In the genomic region with DNA sequence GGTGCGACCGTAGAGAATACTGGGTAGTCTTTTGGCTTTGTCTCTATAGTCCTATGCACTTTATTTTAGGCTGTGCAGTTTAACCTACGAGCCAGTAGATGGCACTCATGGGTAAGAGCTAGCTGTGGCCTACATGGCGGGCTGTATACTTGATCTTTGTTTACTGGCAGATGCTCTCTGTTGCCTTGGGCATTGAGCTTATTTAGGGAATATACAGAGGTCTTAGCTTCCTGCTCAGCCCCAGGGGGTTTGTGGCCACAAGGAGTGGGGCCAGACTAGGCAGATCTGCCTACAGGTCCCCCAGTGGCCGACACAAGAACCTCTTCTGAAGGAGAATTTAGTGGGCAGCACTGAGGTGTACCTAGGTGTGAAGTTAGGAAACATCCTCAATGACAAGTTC, we compare ENCODE assay signal across 8 cellular contexts.
DNase-seq lines count a peak whose midpoint lies in the region; ATAC-seq and TF ChIP-seq lines count a peak whose summit lies in the region.

No MANE protein-coding gene starts in this region.

- H3K4me1 ChIP-seq in A673 (ENCODE audit: insufficient read depth, low read length, poor library complexity, severe bottlenecking) (no peaks in the 10 kb centered on the region), HEK293 (ENCODE audit: control insufficient read depth, insufficient read depth, low read length) (0 out of 2 replicates have a peak, but pooled peaks cover 2% of the 10 kb centered on the region)

- H3K27ac Mint-ChIP-seq in naive B cell: no peak overlapping the region

- H3K9me3 Mint-ChIP-seq in naive B cell: no peaks in the 10 kb centered on the region

- no peaks in the 10 kb centered on the region for H3K27me3 ChIP-seq in A673 (replicated peaks; ENCODE audit: insufficient read depth, low read depth, low read length, poor library complexity)

- peaks cover 0 to 8% (median 4%) of the 10 kb centered on the region in 3 donors for H3K27me3 Mint-ChIP-seq in naive B cell

- BruUV-seq in A673 (replicated peaks; lab: Mats Ljungman, UMichigan): no TSS peak

- H3K9me3 ChIP-seq in A673 (ENCODE audit: low read depth, low read length, poor library complexity, severe bottlenecking) (no peaks in the 10 kb centered on the region), HEK293 (ENCODE audit: control insufficient read depth, insufficient read depth, low read depth, low read length) (no peaks in the 10 kb centered on the region)

- no peaks in the 10 kb centered on the region for H3K36me3 Mint-ChIP-seq in naive B cell

- CTCF ChIA-PET in A673 (lab: Charles Lee) (interaction anchor here (0.5 to 1.0 kb wide), 2 partner anchors 43 to 323 kb away, joined by 3 to 4 read pairs; no protein-coding TSS in a partner anchor), HEK293 (lab: Yijun Ruan, JAX) (interaction anchor here (0.6 to 3.9 kb wide), 21 partner anchors 10 to 852 kb away, joined by 3 to 31 read pairs (median 4); no protein-coding TSS in a partner anchor)

- H3K4me3 ChIP-seq in A673 (ENCODE audit: low read depth, low read length, poor library complexity, severe bottlenecking) (no peak overlapping the region), GM12875 (ENCODE audit: low read depth, low read length) (no peak overlapping the region), HEK293 (ENCODE audit: low read depth, low read length) (no peak overlapping the region)

- TF ChIP-seq CTCF in A673 (conservative IDR thresholded peaks at IDR 0.05; ENCODE audit: low read depth, low read length): peak; percentile 78
- TF ChIP-seq CTCF in GM12875 (IDR thresholded peaks at IDR 0.05; ENCODE audit: borderline replicate concordance, insufficient read depth, low read depth, low read length): peak; percentile 80
- TF ChIP-seq CTCF in HEK293 (tag by site-specific recombination; IDR thresholded peaks at IDR 0.05): peak; percentile 80
- TF ChIP-seq CTCF in LNCAP (IDR thresholded peaks at IDR 0.05): peak; percentile 72

- peak; percentile 35 to 50 for ATAC-seq in naive B cell (ENCODE audit: low read depth in 2 of 2)

- H3K36me3 ChIP-seq in A673 (ENCODE audit: insufficient read depth, low read length, poor library complexity, severe bottlenecking) (no peaks in the 10 kb centered on the region), HEK293 (ENCODE audit: control insufficient read depth in 2 of 2, insufficient read depth in 1 of 2, low read length in 2 of 2) (no peaks in the 10 kb centered on the region)

- intact Hi-C loops in A673 (cut with micrococcal nuclease; ENCODE audit: unreplicated experiment): loop anchor here (5.0 to 10.0 kb wide), 3 partner anchors 175 to 812 kb away; no protein-coding TSS in a partner anchor

- H3K4me3 Mint-ChIP-seq in naive B cell: no peak overlapping the region

- POLR2A ChIA-PET in A673 (lab: Charles Lee; ENCODE audit: low non-redundant PET) (no interaction called here), HEK293 (lab: Yijun Ruan, JAX) (no interaction called here)

- DNase-seq in A673 (ENCODE audit: low spot score): peak; percentile 42
- peak; percentile 8 for DNase-seq in RPMI7951 (ENCODE audit: low read depth)
- peak; percentile 17 for DNase-seq in epidermal melanocyte (ENCODE audit: insufficient read length, low spot score)
- DNase-seq in naive B cell: no peak
- no peak for DNase-seq in activated effector memory CD4-positive, alpha-beta T cell treated with anti-CD3 and anti-CD28 coated beads, Interleukin-2, amount 50 U/mL, for 16 hours

- peaks cover 0 to 3% (median 0%) of the 10 kb centered on the region in 3 donors for H3K4me1 Mint-ChIP-seq in naive B cell

- no peak overlapping the region for H3K27ac ChIP-seq in A673 (ENCODE audit: low read depth, low read length, poor library complexity, severe bottlenecking)
- H3K27ac ChIP-seq in HEK293 (ENCODE audit: extremely low read depth, low read depth, low read length): no peak overlapping the region

TF ChIP-seq in HEK293, 187 proteins besides CTCF, POLR2A, EP300 and RAD21:
- no peak for TF ChIP-seq ZNF404 (tag by site-specific recombination; IDR thresholded peaks at IDR 0.05)
- peak; percentile 31; the same call in 1 of the 2 replicates for TF ChIP-seq ZBTB20 (tag by site-specific recombination; IDR thresholded peaks at IDR 0.05)
- peak; percentile 82 for TF ChIP-seq ZNF654 (tag by site-specific recombination; IDR thresholded peaks at IDR 0.05; ENCODE audit: low read depth)

Comparison
In these comparisons a context has a peak if more than half of its experiments do, and no peak if none do; other contexts are left out.
1. DNase-seq: peak in A673 (single experiment), RPMI7951 (single experiment) and epidermal melanocyte (single experiment); none in naive B cell (single experiment) and activated effector memory CD4-positive, alpha-beta T cell treated with anti-CD3 and anti-CD28 coated beads, Interleukin-2, amount 50 U/mL, for 16 hours (single experiment).
2. Peak in every context shown above with its lines, with median percentiles within 50 percentile points of each other: CTCF ChIP-seq.